In genomic region chr18:22687892-22688680, GRCh38 we compare ENCODE assay signal across 29 cellular contexts.
"Had no signal": no experiment of that assay in that cellular context is flagged by ENCODE, and none has a peak within 500 bp of the region (broad histone marks: within the 10 kb centered on the region; RNA-seq: fewer than 3 reads in every experiment).

No MANE protein-coding gene starts in this region.

- ATAC-seq: activated CD8-positive, alpha-beta T cell treated with anti-CD3 and anti-CD28 coated beads for 36 hours; activated naive CD8-positive, alpha-beta T cell treated with anti-CD3 and anti-CD28 coated beads, Interleukin-2, amount 50 U/mL, for 24 hours; activated T-cell treated with anti-CD3 and anti-CD28 coated beads, Interleukin-2, amount 50 U/mL, for 4 hours had no signal

- H3K36me3 ChIP-seq: ascending aorta, cardiac muscle cell had no signal

- H3K27me3 ChIP-seq: ascending aorta, cardiac muscle cell had no signal

- FAIRE-seq: bronchial epithelial cell, TTC549 had no signal

- H3K4me1 ChIP-seq: ascending aorta had no signal

- H3K27ac ChIP-seq: ascending aorta, cardiac muscle cell, VCaP had no signal

- H3K4me3 ChIP-seq: ascending aorta, cardiac muscle cell had no signal

- DNase-seq: activated B cell treated with CpG ODN at 0.5 μM for 24 hours; activated CD4-positive, alpha-beta memory T cell treated with anti-CD3 and anti-CD28 coated beads for 36 hours; activated CD4-positive, alpha-beta T cell treated with anti-CD3 and anti-CD28 coated beads for 4 hours; activated CD4-positive, alpha-beta T cell treated with anti-CD3 and anti-CD28 coated beads, Interleukin-2, amount 10 ng/mL, durations not matched to agents 24 days and 14 days; activated CD4-positive, alpha-beta T cell treated with anti-CD3 and anti-CD28 coated beads, Interleukin-2, amount 50 U/mL, for 1 hour; activated CD4-positive, alpha-beta T cell treated with anti-CD3 and anti-CD28 coated beads, Interleukin-2, amount 50 U/mL, for 4 hours; activated CD4-positive, CD25-positive, alpha-beta regulatory T cell treated with anti-CD3 and anti-CD28 coated beads, Interleukin-2, amount 50 U/mL, for 72 hours; activated CD8-positive, alpha-beta memory T cell treated with anti-CD3 and anti-CD28 coated beads, Interleukin-2, amount 50 U/mL, for 4 hours; activated CD8-positive, alpha-beta T cell treated with anti-CD3 and anti-CD28 coated beads for 36 hours; activated effector memory CD4-positive, alpha-beta T cell treated with Interleukin-2 at 50 U/mL for 16 hours; activated gamma-delta T cell; activated naive CD4-positive, alpha-beta T cell treated with anti-CD3 and anti-CD28 coated beads, Interleukin-2, amount 10 ng/mL, durations not matched to agents 7 days and 5 days; activated naive CD4-positive, alpha-beta T cell treated with Interleukin-2 at 50 U/mL for 16 hours; activated naive CD8-positive, alpha-beta T cell treated with anti-CD3 and anti-CD28 coated beads, Interleukin-2, amount 10 ng/mL, durations not matched to agents 7 days and 5 days; activated naive CD8-positive, alpha-beta T cell treated with anti-CD3 and anti-CD28 coated beads, Interleukin-2, amount 50 U/mL, for 24 hours; activated T-cell treated with anti-CD3 and anti-CD28 coated beads for 4 hours; activated T-cell treated with anti-CD3 and anti-CD28 coated beads, Interleukin-2, amount 50 U/mL, for 1 hour; activated T-cell treated with anti-CD3 and anti-CD28 coated beads, Interleukin-2, amount 50 U/mL, for 4 hours; amygdala; anterior cingulate cortex; caudate nucleus; cerebellar nuclear complex; T-helper 2 cell; T-helper 9 cell had no signal

- H3K9me3 ChIP-seq: ascending aorta had no signal
